Comparison of ENCODE assay signal across 8 cellular contexts in the genomic region with DNA sequence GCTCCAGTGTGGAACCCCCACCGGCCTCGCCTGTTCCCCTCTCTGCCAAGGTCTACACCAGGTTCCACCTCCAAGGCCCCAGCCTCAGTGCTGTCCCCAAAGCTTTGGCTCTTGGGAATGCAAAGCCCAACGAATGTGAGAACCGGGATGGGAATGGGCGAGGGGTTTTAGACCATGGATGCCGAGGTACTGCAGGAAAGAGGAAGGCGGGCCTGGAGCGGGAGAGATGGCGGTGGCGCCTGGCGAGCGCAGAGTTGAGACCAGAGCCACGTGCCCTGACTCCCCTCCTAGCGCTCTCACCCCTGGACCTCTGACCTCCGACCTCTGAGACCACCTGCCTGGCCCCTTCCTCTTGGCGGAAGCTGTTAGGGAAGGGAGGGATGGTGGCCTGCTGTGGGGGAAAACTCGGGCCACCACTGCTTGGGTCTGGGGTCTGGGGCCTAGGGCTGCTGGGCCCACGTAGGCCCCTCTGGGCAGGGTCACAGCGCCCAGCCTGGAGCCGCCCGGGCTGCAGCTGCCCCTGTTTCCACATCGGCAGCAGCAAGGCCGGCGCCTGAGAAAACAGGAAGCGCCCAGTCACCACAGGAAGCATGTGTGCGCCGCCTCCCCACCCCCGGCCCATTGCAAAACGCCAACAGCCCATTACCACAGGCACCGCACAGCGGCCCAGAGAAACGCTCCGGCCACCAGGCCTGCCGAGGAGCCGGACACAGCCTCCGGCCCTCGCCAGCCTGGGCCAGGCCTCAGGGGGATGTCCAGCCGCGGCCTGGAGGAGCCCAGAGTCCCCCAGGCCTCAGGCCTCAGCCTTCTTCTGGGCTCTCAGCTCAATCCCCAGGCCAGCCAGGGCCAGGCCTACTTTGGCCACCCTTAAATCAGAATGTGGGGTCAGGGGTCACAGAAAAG. TPM values are rescaled to one million over a fixed set of nuclear protein-coding genes. Genes with fewer than 3 reads are reported as not detected.
DNase-seq lines count a peak whose midpoint lies in the region; ATAC-seq and TF ChIP-seq lines count a peak whose summit lies in the region.
"Had no signal": no experiment of that assay in that cellular context is flagged by ENCODE, and none has a peak within 500 bp of the region (broad histone marks: within the 10 kb centered on the region; RNA-seq: fewer than 3 reads in every experiment).

No MANE protein-coding gene starts in this region.

- 67 to 78% (median 68%) methylated on average over 14 to 39 of the region's 39 CpGs for WGBS in adrenal gland, 4 donors
- 23 to 52% methylated on average over 37 to 39 of the region's 39 CpGs for WGBS in lung, 2 donors

- peak in 1 of 2 donors; percentile 31 for TF ChIP-seq POLR2A in adrenal gland (IDR thresholded peaks at IDR 0.05)

- peak; percentile 55 for ATAC-seq in GM21576 (IDR thresholded peaks at IDR 0.05; ENCODE audit: unreplicated experiment)
- ATAC-seq in lung (ENCODE audit: insufficient read depth, low FRiP score) = peak; percentile 64
- ATAC-seq in stimulated activated naive CD8-positive, alpha-beta T cell treated with anti-CD3 and anti-CD28 coated beads, Interleukin-15, amount 100 ng/mL, for 72 hours = peak; percentile 81

- H3K4me3 Mint-ChIP-seq in stimulated activated naive CD8-positive, alpha-beta T cell treated with anti-CD3 and anti-CD28 coated beads, Interleukin-15, amount 100 ng/mL, for 72 hours = peak overlapping the region; percentile 53 to 76

- H3K27ac Mint-ChIP-seq in stimulated activated naive CD8-positive, alpha-beta T cell treated with anti-CD3 and anti-CD28 coated beads, Interleukin-15, amount 100 ng/mL, for 72 hours = peak overlapping the region; percentile 97 to 98

- H3K4me1 Mint-ChIP-seq in stimulated activated naive CD8-positive, alpha-beta T cell treated with anti-CD3 and anti-CD28 coated beads, Interleukin-15, amount 100 ng/mL, for 72 hours = peaks cover 66% of the 10 kb centered on the region

- H3K9me3 ChIP-seq in adrenal gland (replicated peaks in 1 of 3) (no peaks in the 10 kb centered on the region), lung (ENCODE audit: control insufficient read depth in 2 of 2, insufficient read depth in 1 of 2, low read length in 1 of 2) (no peaks in the 10 kb centered on the region)

- intact Hi-C loops in adrenal gland (cut with DNase I) = no loop called here

- peak overlapping the region; percentile 75 to 96 (median 86) for H3K27ac ChIP-seq in adrenal gland
- peak overlapping the region; percentile 36 to 98 for H3K27ac ChIP-seq in lung (ENCODE audit: low read depth in 1 of 2, low read length in 1 of 2)
- H3K27ac ChIP-seq: VCaP had no signal

- no peaks in the 10 kb centered on the region for H3K4me1 ChIP-seq in adrenal gland (replicated peaks in 1 of 2)
- peaks cover 0 to 17% of the 10 kb centered on the region in 2 donors for H3K4me1 ChIP-seq in lung (ENCODE audit: control insufficient read depth in 2 of 2, insufficient read depth in 2 of 2, low read length in 2 of 2)

- no peaks in the 10 kb centered on the region for H3K27me3 Mint-ChIP-seq in stimulated activated naive CD8-positive, alpha-beta T cell treated with anti-CD3 and anti-CD28 coated beads, Interleukin-15, amount 100 ng/mL, for 72 hours

- H3K9me3 Mint-ChIP-seq in stimulated activated naive CD8-positive, alpha-beta T cell treated with anti-CD3 and anti-CD28 coated beads, Interleukin-15, amount 100 ng/mL, for 72 hours = no peaks in the 10 kb centered on the region

- H3K27me3 ChIP-seq in adrenal gland = no peaks in the 10 kb centered on the region
- no peaks in the 10 kb centered on the region for H3K27me3 ChIP-seq in lung (ENCODE audit: control insufficient read depth, insufficient read depth)

- TF ChIP-seq CTCF in adrenal gland (IDR thresholded peaks at IDR 0.05) = no peak
- no peak for TF ChIP-seq CTCF in lung (IDR thresholded peaks at IDR 0.05; ENCODE audit: control extremely low read depth, extremely low read depth)

- DNase-seq in SIG-M5 (lab: John Stamatoyannopoulos, UW) = peak; percentile 10
- DNase-seq in adrenal gland = peak in 4 of 7 donors; percentile 64 to 75 (median 66)
- DNase-seq in lung (ENCODE audit: low spot score) = peak; percentile 66
- DNase-seq in stimulated activated naive CD8-positive, alpha-beta T cell treated with anti-CD3 and anti-CD28 coated beads, Interleukin-15, amount 100 ng/mL, for 72 hours = peak; percentile 58 to 69
- DNase-seq in mesenteric fat pad (ENCODE audit: low spot score) = no peak
- no peak for DNase-seq in NCI-H1930 (lab: John Stamatoyannopoulos, UW)

- H3K36me3 ChIP-seq in adrenal gland (replicated peaks in 1 of 2) = no peaks in the 10 kb centered on the region
- no peaks in the 10 kb centered on the region for H3K36me3 ChIP-seq in lung (ENCODE audit: control insufficient read depth in 2 of 2, insufficient read depth in 2 of 2, low read length in 2 of 2)

- peak overlapping the region in 1 of 4 donors; percentile 34 for H3K4me3 ChIP-seq in adrenal gland
- no peak overlapping the region for H3K4me3 ChIP-seq in lung

RNA-seq across cellular contexts. Expression of gene SLC39A13, which starts 13.8 kb away (rescaled TPM):
- total RNA-seq in adrenal gland (10 to 100 TPM; 35.8 to 92.9 (median 58.6) TPM), lung (10 to 100 TPM; 31.8 to 83.8 TPM), mesenteric fat pad (49.7 TPM)
- polyA plus RNA-seq in adrenal gland (10 to 100 TPM in 2 of 3 donors, 1 to 10 TPM in 1; 8.2 to 80.5 (median 64.5) TPM), lung (10 to 100 TPM; 67.5 to 82.2 TPM)

RNA-seq across cellular contexts. Expression of gene SPI1, which starts 16.2 kb away (rescaled TPM):
- total RNA-seq in adrenal gland = 10 to 100 TPM; 26.3 to 65.6 (median 42.1) TPM
- polyA plus RNA-seq in adrenal gland = 10 to 100 TPM in 2 of 3 donors, 1 to 10 TPM in 1; 7.0 to 79.2 (median 43.0) TPM
- 100 to 1,000 TPM in 1 of 2 donors, 10 to 100 TPM in 1; 27.6 to 188 TPM for total RNA-seq in lung
- 100 to 1,000 TPM; 123 to 344 TPM for polyA plus RNA-seq in lung
- 74.7 TPM for total RNA-seq in mesenteric fat pad

RNA-seq across cellular contexts. Expression of gene PSMC3, which starts 31.7 kb away (rescaled TPM):
- total RNA-seq in adrenal gland (100 to 1,000 TPM in 5 of 8 donors, 10 to 100 TPM in 3; 85.4 to 164 (median 123) TPM), lung (100 to 1,000 TPM in 1 of 2 donors, 10 to 100 TPM in 1; 61.6 to 137 TPM), mesenteric fat pad (116 TPM)
- polyA plus RNA-seq in adrenal gland (100 to 1,000 TPM; 110 to 291 (median 137) TPM), lung (100 to 1,000 TPM; 145 to 192 TPM)

RNA-seq across cellular contexts. Expression of gene MYBPC3, which starts 42.1 kb away (rescaled TPM):
- total RNA-seq in adrenal gland (1 to 10 TPM in 7 of 8 donors, under 1 TPM in 1; 0.54 to 4.4 (median 1.8) TPM), lung (1 to 10 TPM; 1.0 to 1.1 TPM), mesenteric fat pad (0.48 TPM)
- polyA plus RNA-seq in adrenal gland (1 to 10 TPM; 1.5 to 5.8 (median 2.9) TPM), lung (1 to 10 TPM in 1 of 2 donors, under 1 TPM in 1; 0.89 to 3.4 TPM)

RNA-seq across cellular contexts. Expression of gene RAPSN, which starts 54.4 kb away (rescaled TPM):
- 1 to 10 TPM in 7 of 8 donors, under 1 TPM in 1; 0.18 to 5.1 (median 2.1) TPM for total RNA-seq in adrenal gland
- 1 to 10 TPM in 2 of 3 donors, under 1 TPM in 1; 0.33 to 4.7 (median 3.9) TPM for polyA plus RNA-seq in adrenal gland
- total RNA-seq in lung = 1 to 10 TPM in 1 of 2 donors, not detected in 1; 1.5 TPM
- polyA plus RNA-seq in lung = under 1 TPM; 0.38 to 0.49 TPM
- 0.55 TPM for total RNA-seq in mesenteric fat pad

Comparison
In these comparisons a context has a peak if more than half of its experiments do, and no peak if none do; other contexts are left out.
1. DNase-seq: peak in SIG-M5 (single experiment), adrenal gland (4 of 7), lung (single experiment) and stimulated activated naive CD8-positive, alpha-beta T cell treated with anti-CD3 and anti-CD28 coated beads, Interleukin-15, amount 100 ng/mL, for 72 hours (2 of 2); none in mesenteric fat pad (single experiment) and NCI-H1930 (0 of 2).
2. Peak in every context shown above with its lines, with median percentiles within 50 percentile points of each other: ATAC-seq.